Comparison of ENCODE assay signal across 28 cellular contexts in genomic region chr9:115456515-115456914, GRCh38.
DNase-seq lines count a peak whose midpoint lies in the region; TF ChIP-seq lines count a peak whose summit lies in the region.
"Had no signal": no experiment of that assay in that cellular context is flagged by ENCODE, and none has a peak within 500 bp of the region (broad histone marks: within the 10 kb centered on the region; RNA-seq: fewer than 3 reads in every experiment).

No MANE protein-coding gene starts in this region.

- no peak overlapping the region for H3K27ac ChIP-seq in osteoblast (ENCODE audit: low read depth, low read length)
- H3K27ac ChIP-seq: BLaER1, foreskin keratinocyte, neural progenitor cell, transverse colon had no signal

- TF ChIP-seq CTCF in AG04449 (IDR thresholded peaks at IDR 0.05; ENCODE audit: insufficient read depth, low read length, missing control alignments) (no peak), osteoblast (IDR thresholded peaks at IDR 0.05; ENCODE audit: extremely low read depth, low read depth, low read length) (no peak)

- no peaks in the 10 kb centered on the region for H3K27me3 ChIP-seq in osteoblast (ENCODE audit: insufficient read depth, low read length)
- H3K27me3 ChIP-seq: BLaER1, foreskin keratinocyte, neural progenitor cell, transverse colon had no signal

- no peak overlapping the region for H3K4me3 ChIP-seq in AG04449 (ENCODE audit: low read depth, low read length)
- no peak overlapping the region for H3K4me3 ChIP-seq in osteoblast (ENCODE audit: insufficient read depth, low read length)
- H3K4me3 ChIP-seq: BLaER1, neural progenitor cell, smooth muscle cell, transverse colon had no signal

- H3K9me3 ChIP-seq in osteoblast (ENCODE audit: low read depth, low read length): no peaks in the 10 kb centered on the region
- H3K9me3 ChIP-seq: BLaER1, transverse colon had no signal

- DNase-seq in AG04449 (ENCODE audit: low read depth, low spot score): peak; percentile 90
- peak; percentile 32 for DNase-seq in GM04504 (ENCODE audit: low read depth)
- DNase-seq in fibroblast of gingiva (ENCODE audit: low read depth): peak; percentile 81
- DNase-seq in osteoblast (ENCODE audit: insufficient read length, low spot score, missing footprints): peak; percentile 21
- DNase-seq in DMS153 treated with DMSO at 0.1 percent for 48 hours (lab: John Stamatoyannopoulos, UW; ENCODE audit: unreplicated experiment): no peak
- DNase-seq in hippocampal formation (lab: John Stamatoyannopoulos, UW): no peak
- DNase-seq in OCI-M1 (lab: John Stamatoyannopoulos, UW): no peak
- DNase-seq in activated naive CD4-positive, alpha-beta T cell (lab: John Stamatoyannopoulos, UW): no peak
- DNase-seq: activated B cell treated with CpG ODN at 0.5 μM for 24 hours; activated naive CD4-positive, alpha-beta T cell treated with anti-CD3 and anti-CD28 coated beads for 36 hours; anterior cingulate cortex; caudate nucleus; DMS79; foreskin keratinocyte; GF-D8; mesendoderm; NCI-H1436; NCI-H446; NCI-H774; RPMI8226; stimulated activated CD4-positive, alpha-beta T cell treated with anti-CD3 and anti-CD28 coated beads, Interleukin-1b, Interleukin-23, amount 100 ng/mL, for 48 hours; stimulated activated CD8-positive, alpha-beta memory T cell treated with anti-CD3 and anti-CD28 coated beads, Interleukin-4, amount 100 ng/mL, for 48 hours; stimulated activated naive CD8-positive, alpha-beta T cell treated with anti-CD3 and anti-CD28 coated beads, Interleukin-15, amount 100 ng/mL, for 72 hours; T-helper 1 cell; transverse colon had no signal

- H2AFZ ChIP-seq in osteoblast (ENCODE audit: low read length): no peak overlapping the region
- H2AFZ ChIP-seq: neural progenitor cell had no signal

- H3K36me3 ChIP-seq in osteoblast (ENCODE audit: insufficient read depth, low read length): no peaks in the 10 kb centered on the region
- H3K36me3 ChIP-seq: BLaER1, neural progenitor cell, transverse colon had no signal

- H3K4me2 ChIP-seq in osteoblast (ENCODE audit: insufficient read depth, low read length): no peak overlapping the region
- H3K4me2 ChIP-seq: BLaER1, neural progenitor cell, smooth muscle cell had no signal

- CTCF ChIA-PET in AG04449 (lab: Yijun Ruan, JAX): no interaction called here

- no peaks in the 10 kb centered on the region for H4K20me1 ChIP-seq in osteoblast (ENCODE audit: insufficient read depth, low read length)
- H4K20me1 ChIP-seq: BLaER1 had no signal

- no peaks in the 10 kb centered on the region for H3K4me1 ChIP-seq in osteoblast (ENCODE audit: insufficient read depth, low read length)
- H3K4me1 ChIP-seq: BLaER1, foreskin keratinocyte, neural progenitor cell, transverse colon had no signal

- H3K79me2 ChIP-seq in osteoblast (ENCODE audit: insufficient read depth, low read length): no peaks in the 10 kb centered on the region

- POLR2A ChIA-PET in AG04449 (lab: Yijun Ruan, JAX): no interaction called here

Comparison
In these comparisons a context has a peak if more than half of its experiments do, and no peak if none do; other contexts are left out.
1. DNase-seq: peak in AG04449 (single experiment), GM04504 (single experiment), fibroblast of gingiva (single experiment) and osteoblast (single experiment); none in DMS153 treated with DMSO at 0.1 percent for 48 hours (single experiment), hippocampal formation (0 of 2), OCI-M1 (single experiment) and activated naive CD4-positive, alpha-beta T cell (0 of 4).